ENCODE assay signal across 8 cellular contexts in the genomic region with DNA sequence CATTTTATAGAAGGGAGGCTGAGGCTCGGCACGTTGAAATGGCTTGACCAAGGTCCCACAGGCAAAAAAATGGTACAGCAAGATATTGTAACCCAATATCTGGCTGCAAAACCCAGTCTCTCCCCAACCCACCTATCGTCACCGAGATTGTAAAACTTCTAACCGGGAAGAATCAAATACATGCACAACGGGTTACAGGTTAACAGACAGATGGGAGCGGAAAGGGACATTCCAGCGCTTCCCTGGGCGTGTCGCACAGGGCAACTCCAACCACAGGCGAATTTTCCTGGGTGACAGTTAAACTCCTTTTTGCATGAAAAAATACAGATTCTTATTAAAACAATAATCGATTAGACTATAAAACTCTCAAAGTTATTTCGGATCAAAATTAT. TPM values are rescaled to one million over a fixed set of nuclear protein-coding genes. Genes with fewer than 3 reads are reported as not detected.
A peak's percentile ranks its signal among the peaks of the same experiment; 100 is the strongest.
DNase-seq lines count a peak whose midpoint lies in the region; ATAC-seq and TF ChIP-seq lines count a peak whose summit lies in the region.

No MANE protein-coding gene starts in this region.

- H3K27ac ChIP-seq in VCaP, result peak overlapping the region; percentile 79

- peaks cover 3% of the 10 kb centered on the region for H3K36me3 Mint-ChIP-seq in activated CD8-positive, alpha-beta memory T cell treated with anti-CD3 and anti-CD28 coated beads, Interleukin-2, amount 10 ng/mL, durations not matched to agents 7 days and 5 days
- no peaks in the 10 kb centered on the region for H3K36me3 Mint-ChIP-seq in osteocyte (ENCODE audit: unreplicated experiment)

- H3K4me3 ChIP-seq in fibroblast of villous mesenchyme (ENCODE audit: low read depth, low read length), result peak overlapping the region; percentile 69

- H3K9me3 Mint-ChIP-seq in activated CD8-positive, alpha-beta memory T cell treated with anti-CD3 and anti-CD28 coated beads, Interleukin-2, amount 10 ng/mL, durations not matched to agents 7 days and 5 days (ENCODE audit: low read depth), result no peaks in the 10 kb centered on the region
- no peaks in the 10 kb centered on the region for H3K9me3 Mint-ChIP-seq in osteocyte (ENCODE audit: unreplicated experiment)

- peak overlapping the region; percentile 74 for H3K4me3 Mint-ChIP-seq in activated CD8-positive, alpha-beta memory T cell treated with anti-CD3 and anti-CD28 coated beads, Interleukin-2, amount 10 ng/mL, durations not matched to agents 7 days and 5 days
- H3K4me3 Mint-ChIP-seq in osteocyte (ENCODE audit: unreplicated experiment), result peak overlapping the region; percentile 78

- H3K27me3 Mint-ChIP-seq in activated CD8-positive, alpha-beta memory T cell treated with anti-CD3 and anti-CD28 coated beads, Interleukin-2, amount 10 ng/mL, durations not matched to agents 7 days and 5 days, result peaks cover 10% of the 10 kb centered on the region
- H3K27me3 Mint-ChIP-seq in osteocyte (ENCODE audit: unreplicated experiment), result no peaks in the 10 kb centered on the region

- CTCF ChIA-PET in activated CD8-positive, alpha-beta memory T cell treated with anti-CD3 and anti-CD28 coated beads, Interleukin-2, amount 10 ng/mL, durations not matched to agents 7 days and 5 days (lab: Charles Lee), result interaction anchor here (0.9 to 2.1 kb wide), 3 partner anchors 27 to 87 kb away, joined by 3 to 9 read pairs (median 3); no protein-coding TSS in a partner anchor

- H3K27ac Mint-ChIP-seq in activated CD8-positive, alpha-beta memory T cell treated with anti-CD3 and anti-CD28 coated beads, Interleukin-2, amount 10 ng/mL, durations not matched to agents 7 days and 5 days, result peak overlapping the region; percentile 81
- H3K27ac Mint-ChIP-seq in osteocyte (ENCODE audit: unreplicated experiment), result peak overlapping the region; percentile 92

- TF ChIP-seq CTCF in VCaP (conservative IDR thresholded peaks at IDR 0.05), result no peak
- no peak for TF ChIP-seq CTCF in fibroblast of villous mesenchyme (IDR thresholded peaks at IDR 0.05; ENCODE audit: insufficient read depth, low read depth, low read length)
- TF ChIP-seq CTCF in osteocyte (IDR thresholded peaks at IDR 0.05), result no peak

- no peak for DNase-seq in activated CD8-positive, alpha-beta memory T cell treated with anti-CD3 and anti-CD28 coated beads, Interleukin-2, amount 10 ng/mL, durations not matched to agents 7 days and 5 days
- no peak for DNase-seq in activated CD8-positive, alpha-beta memory T cell treated with anti-CD3 and anti-CD28 coated beads, Interleukin-2, amount 50 U/mL, for 4 hours
- DNase-seq in fibroblast of villous mesenchyme (ENCODE audit: low read depth) (no peak), osteocyte (ENCODE audit: extremely low spot score, unreplicated experiment) (no peak), OCI-M2 (lab: John Stamatoyannopoulos, UW; ENCODE audit: unreplicated experiment) (no peak), NCI-H1694 (lab: John Stamatoyannopoulos, UW) (no peak)

- peak; percentile 17 for ATAC-seq in activated CD8-positive, alpha-beta memory T cell treated with anti-CD3 and anti-CD28 coated beads, Interleukin-2, amount 10 ng/mL, durations not matched to agents 7 days and 5 days
- peak; percentile 23 for ATAC-seq in HG03066 (IDR thresholded peaks at IDR 0.05; ENCODE audit: low read depth, unreplicated experiment)

- peaks cover 40% of the 10 kb centered on the region for H3K4me1 Mint-ChIP-seq in activated CD8-positive, alpha-beta memory T cell treated with anti-CD3 and anti-CD28 coated beads, Interleukin-2, amount 10 ng/mL, durations not matched to agents 7 days and 5 days
- H3K4me1 Mint-ChIP-seq in osteocyte (ENCODE audit: unreplicated experiment), result peaks cover 61% of the 10 kb centered on the region

RNA-seq across cellular contexts. Expression of gene JUN, which starts 31.8 kb away (rescaled TPM):
- 100 to 1,000 TPM in 1 of 2 experiments, 10 to 100 TPM in 1; 50.5 to 129 TPM for total RNA-seq in activated CD8-positive, alpha-beta memory T cell treated with anti-CD3 and anti-CD28 coated beads, Interleukin-2, amount 10 ng/mL, durations not matched to agents 7 days and 5 days
- total RNA-seq in fibroblast of villous mesenchyme (71.2 and 84.6 TPM in 2 replicates), osteocyte (115 and 134 TPM in 2 replicates)
